In the genomic region with DNA sequence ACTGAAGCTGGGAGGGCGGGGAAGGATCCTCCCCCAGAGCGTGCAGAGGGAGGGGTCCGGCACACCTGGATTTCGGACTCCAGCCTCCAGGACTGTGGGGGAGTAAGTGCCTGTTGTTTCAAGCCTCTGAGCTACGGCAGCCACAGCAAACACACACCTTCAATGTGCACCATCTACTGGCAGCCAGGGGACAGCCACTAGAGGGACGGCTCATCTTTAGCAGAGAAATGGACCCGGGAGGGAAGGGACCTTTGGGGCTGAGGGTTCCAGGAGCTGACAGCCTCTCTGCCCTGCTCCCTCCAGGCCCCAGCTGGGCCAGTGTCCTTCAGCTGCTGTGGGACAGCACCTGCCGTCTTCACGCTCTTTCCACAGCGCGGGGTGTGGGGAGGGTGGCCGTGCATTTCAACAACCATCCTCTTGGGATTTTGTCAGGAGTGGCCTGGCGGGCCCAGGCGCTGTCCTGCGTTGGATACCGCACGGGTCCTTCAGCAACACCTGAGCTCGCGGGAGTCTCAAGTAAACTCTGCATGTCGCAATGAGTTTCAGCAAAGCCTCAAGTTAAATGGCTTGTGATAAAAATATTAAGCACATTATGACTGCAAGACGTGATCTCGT, we compare ENCODE assay signal across 11 cellular contexts.
DNase-seq lines count a peak whose midpoint lies in the region; ATAC-seq, FAIRE-seq and TF ChIP-seq lines count a peak whose summit lies in the region.
"Had no signal": no experiment of that assay in that cellular context is flagged by ENCODE, and none has a peak within 500 bp of the region (broad histone marks: within the 10 kb centered on the region; RNA-seq: fewer than 3 reads in every experiment).

No MANE protein-coding gene starts in this region.

- TF ChIP-seq POLR2A in esophagus muscularis mucosa (IDR thresholded peaks at IDR 0.05; ENCODE audit: low read depth), result no peak

- CTCF ChIA-PET in HEK293T (lab: Yijun Ruan, JAX), result interaction anchor here (0.6 to 1.4 kb wide), 4 partner anchors 10 to 693 kb away, joined by 3 to 5 read pairs (median 4); no protein-coding TSS in a partner anchor

- no peaks in the 10 kb centered on the region for H3K36me3 ChIP-seq in kidney (ENCODE audit: control insufficient read depth in 1 of 2, insufficient read depth in 2 of 2, low read length in 2 of 2)
- no peaks in the 10 kb centered on the region for H3K36me3 ChIP-seq in esophagus muscularis mucosa
- H3K36me3 ChIP-seq in ascending aorta, result no peaks in the 10 kb centered on the region

- POLR2A ChIA-PET in HEK293T (lab: Yijun Ruan, JAX), result no interaction called here

- H3K9me3 ChIP-seq in kidney (ENCODE audit: control insufficient read depth in 1 of 2, low read length in 2 of 2), result no peaks in the 10 kb centered on the region
- H3K9me3 ChIP-seq in esophagus muscularis mucosa, result no peaks in the 10 kb centered on the region
- no peaks in the 10 kb centered on the region for H3K9me3 ChIP-seq in ascending aorta

- peaks cover 55% of the 10 kb centered on the region for H3K27me3 Mint-ChIP-seq in stimulated activated memory B cell treated with anti-CD40 and anti-IgM and Interleukin-4, amounts not matched to agents 10 μg/mL and 1 μg/mL and 100 μg/mL, for 72 hours
- H3K27me3 Mint-ChIP-seq: CD4-positive, alpha-beta T cell had no signal

- no peak overlapping the region for H3K4me3 ChIP-seq in kidney (ENCODE audit: low read length in 2 of 2)
- H3K4me3 ChIP-seq in esophagus muscularis mucosa, result no peak overlapping the region
- H3K4me3 ChIP-seq in ascending aorta, result no peak overlapping the region

- no peak overlapping the region for H3K4me3 Mint-ChIP-seq in stimulated activated memory B cell treated with anti-CD40 and anti-IgM and Interleukin-4, amounts not matched to agents 10 μg/mL and 1 μg/mL and 100 μg/mL, for 72 hours
- H3K4me3 Mint-ChIP-seq: CD4-positive, alpha-beta T cell had no signal

- no peaks in the 10 kb centered on the region for H3K36me3 Mint-ChIP-seq in stimulated activated memory B cell treated with anti-CD40 and anti-IgM and Interleukin-4, amounts not matched to agents 10 μg/mL and 1 μg/mL and 100 μg/mL, for 72 hours

- H3K9me3 Mint-ChIP-seq in stimulated activated memory B cell treated with anti-CD40 and anti-IgM and Interleukin-4, amounts not matched to agents 10 μg/mL and 1 μg/mL and 100 μg/mL, for 72 hours, result peaks cover 9% of the 10 kb centered on the region
- H3K9me3 Mint-ChIP-seq: CD4-positive, alpha-beta T cell had no signal

- no peak for FAIRE-seq in kidney (lab: Jason Lieb, UNC)

- DNase-seq in 8988T (peak; percentile 73), HEK293T (ENCODE audit: extremely low spot score) (peak; percentile 47), SHP77 (lab: John Stamatoyannopoulos, UW) (peak; percentile 53 to 72), kidney (peak; percentile 68), esophagus muscularis mucosa (ENCODE audit: extremely low spot score) (no peak), NCI-H2081 treated with DMSO at 0.1 percent for 48 hours (lab: John Stamatoyannopoulos, UW) (no peak), ascending aorta (ENCODE audit: low spot score in 2 of 2) (no peak)
- DNase-seq: CD4-positive, alpha-beta T cell; NCI-H1105; stimulated activated naive CD4-positive, alpha-beta T cell had no signal

- intact Hi-C loops in kidney (cut with DNase I) (no loop called here), esophagus muscularis mucosa (cut with DNase I) (no loop called here), ascending aorta (cut with DNase I) (no loop called here)

- H3K4me1 ChIP-seq in kidney (ENCODE audit: control insufficient read depth in 1 of 2, insufficient read depth in 1 of 2, low read depth in 1 of 2, low read length in 2 of 2), result no peaks in the 10 kb centered on the region
- H3K4me1 ChIP-seq in esophagus muscularis mucosa, result no peaks in the 10 kb centered on the region
- H3K4me1 ChIP-seq in ascending aorta, result no peaks in the 10 kb centered on the region

- H3K27me3 ChIP-seq in esophagus muscularis mucosa (peaks cover 0 to 77% (median 0%) of the 10 kb centered on the region in 4 donors), ascending aorta (no peaks in the 10 kb centered on the region)

- no peak for TF ChIP-seq EP300 in esophagus muscularis mucosa (IDR thresholded peaks at IDR 0.05)

- no peak overlapping the region for H3K27ac Mint-ChIP-seq in stimulated activated memory B cell treated with anti-CD40 and anti-IgM and Interleukin-4, amounts not matched to agents 10 μg/mL and 1 μg/mL and 100 μg/mL, for 72 hours
- H3K27ac Mint-ChIP-seq: CD4-positive, alpha-beta T cell had no signal

- 72% methylated on average over 20 of the region's 22 CpGs for WGBS in esophagus muscularis mucosa

- no peak overlapping the region for H3K9ac ChIP-seq in kidney (ENCODE audit: low read length in 2 of 2)

- H3K4me1 Mint-ChIP-seq in stimulated activated memory B cell treated with anti-CD40 and anti-IgM and Interleukin-4, amounts not matched to agents 10 μg/mL and 1 μg/mL and 100 μg/mL, for 72 hours, result no peaks in the 10 kb centered on the region

- TF ChIP-seq CTCF in kidney (IDR thresholded peaks at IDR 0.05; ENCODE audit: borderline replicate concordance, extremely low read depth, insufficient read depth) (peak; percentile 17), esophagus muscularis mucosa (IDR thresholded peaks at IDR 0.05) (no peak), ascending aorta (IDR thresholded peaks at IDR 0.05) (no peak)

- ATAC-seq in stimulated activated memory B cell treated with anti-CD40 and anti-IgM and Interleukin-4, amounts not matched to agents 10 μg/mL and 1 μg/mL and 100 μg/mL, for 72 hours, result no peak

- H3K27ac ChIP-seq in kidney (ENCODE audit: low read depth in 2 of 2, low read length in 2 of 2) (no peak overlapping the region), esophagus muscularis mucosa (replicated peaks in 1 of 4) (no peak overlapping the region), ascending aorta (no peak overlapping the region)

TF ChIP-seq in HEK293T, 16 proteins besides CTCF, POLR2A, EP300 and RAD21:
- TF ChIP-seq SUZ12 (IDR thresholded peaks at IDR 0.05) (no peak), HDGF (IDR thresholded peaks at IDR 0.05; ENCODE audit: borderline replicate concordance) (no peak), NFRKB (IDR thresholded peaks at IDR 0.05) (no peak), CTBP1 (IDR thresholded peaks at IDR 0.05; ENCODE audit: borderline replicate concordance) (no peak), SP1 (IDR thresholded peaks at IDR 0.05) (no peak), L3MBTL2 (conservative IDR thresholded peaks at IDR 0.05) (no peak), BHLHE40 (IDR thresholded peaks at IDR 0.05; ENCODE audit: borderline replicate concordance) (no peak), PKNOX1 (IDR thresholded peaks at IDR 0.05) (no peak), FOXA1 (IDR thresholded peaks at IDR 0.05) (no peak), FOXK2 (IDR thresholded peaks at IDR 0.05) (no peak)

Comparison
In these comparisons a context has a peak if more than half of its experiments do, and no peak if none do; other contexts are left out.
1. DNase-seq: peak in 8988T (single experiment), HEK293T (single experiment), SHP77 (2 of 2) and kidney (single experiment); none in esophagus muscularis mucosa (single experiment), NCI-H2081 treated with DMSO at 0.1 percent for 48 hours (single experiment) and ascending aorta (0 of 2).